24 cellular contexts compared by ENCODE assay signal in the genomic region with DNA sequence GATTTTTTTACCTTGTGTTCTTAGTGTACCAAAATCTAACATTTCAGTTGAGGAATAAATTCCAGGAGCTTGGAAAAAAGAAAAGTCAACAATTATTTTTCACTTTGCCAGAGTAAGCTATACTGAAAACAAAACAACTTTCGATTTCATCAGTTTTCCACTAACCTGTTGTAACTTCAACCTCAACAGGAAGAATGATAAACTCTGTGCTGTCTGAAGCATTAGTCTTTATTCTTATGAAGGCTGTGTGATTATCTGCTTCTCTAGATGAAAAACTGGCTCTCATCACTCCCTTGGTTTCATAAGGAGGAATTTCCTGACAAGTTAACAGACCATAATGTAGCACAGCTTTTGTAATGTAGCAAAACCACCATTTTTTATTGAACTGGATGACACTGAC.
DNase-seq lines count a peak whose midpoint lies in the region; ATAC-seq, FAIRE-seq and TF ChIP-seq lines count a peak whose summit lies in the region.
"Had no signal": no experiment of that assay in that cellular context is flagged by ENCODE, and none has a peak within 500 bp of the region (broad histone marks: within the 10 kb centered on the region; RNA-seq: fewer than 3 reads in every experiment).

No MANE protein-coding gene starts in this region.

- no peak for TF ChIP-seq POLR2A in GM12892 (IDR thresholded peaks at IDR 0.05; ENCODE audit: low read depth, low read length)

- H3K9me3 Mint-ChIP-seq in activated CD8-positive, alpha-beta T cell treated with anti-CD3 and anti-CD28 coated beads, Interleukin-2, amount 10 ng/mL, durations not matched to agents 7 days and 5 days (ENCODE audit: insufficient read depth): no peaks in the 10 kb centered on the region
- H3K9me3 Mint-ChIP-seq in activated T-helper 2 cell treated with anti-CD3 and anti-CD28 coated beads, Interferon-gamma antibody, Interleukin-2, Interleukin-4, amounts not matched to agents 10 μg/mL and 5 μg/mL and 100 μg/mL, durations not matched to agents 14 hours and 24 hours and 36 hours: no peaks in the 10 kb centered on the region
- H3K9me3 Mint-ChIP-seq: brain; CD4-positive, CD25-positive, alpha-beta regulatory T cell; neural crest cell; stimulated activated naive B cell treated with anti-CD40 and anti-IgM and Interleukin-4, amounts not matched to agents 10 μg/mL and 1 μg/mL and 100 μg/mL, for 72 hours had no signal

- peak; percentile 4 for DNase-seq in AG10803 (ENCODE audit: low read depth)
- no peak for DNase-seq in GM12892 (ENCODE audit: insufficient read length)
- no peak for DNase-seq in activated CD8-positive, alpha-beta T cell treated with anti-CD3 and anti-CD28 coated beads, Interleukin-2, amount 10 ng/mL, durations not matched to agents 7 days and 5 days
- peak; percentile 24 for DNase-seq in fibroblast of peridontal ligament (ENCODE audit: extremely low read depth)
- no peak for DNase-seq in COLO829 (ENCODE audit: low spot score)
- DNase-seq in effector CD8-positive, alpha-beta T cell (lab: John Stamatoyannopoulos, UW): no peak
- no peak for DNase-seq in effector CD4-positive, alpha-beta T cell
- no peak for DNase-seq in activated T-helper 2 cell treated with anti-CD3 and anti-CD28 coated beads, Interferon-gamma antibody, Interleukin-2, Interleukin-4, amounts not matched to agents 10 μg/mL and 5 μg/mL and 100 μg/mL, durations not matched to agents 14 hours and 24 hours and 36 hours (ENCODE audit: low spot score)
- DNase-seq: GDM1; KG1; lower lobe of right lung; MV-4-11; NCI-H1694 treated with DMSO at 0.1 percent for 48 hours; NCI-H69; psoas muscle; stimulated activated CD4-positive, alpha-beta T cell treated with anti-CD3 and anti-CD28 coated beads, Interleukin-2, amount 100 ng/mL, for 48 hours; stimulated activated naive B cell treated with anti-CD40 and anti-IgM and Interleukin-4, amounts not matched to agents 10 μg/mL and 1 μg/mL and 100 μg/mL, for 72 hours; T1000; thyroid gland had no signal

- H3K27ac Mint-ChIP-seq in activated CD8-positive, alpha-beta T cell treated with anti-CD3 and anti-CD28 coated beads, Interleukin-2, amount 10 ng/mL, durations not matched to agents 7 days and 5 days: peak overlapping the region; percentile 60
- H3K27ac Mint-ChIP-seq in activated T-helper 2 cell treated with anti-CD3 and anti-CD28 coated beads, Interferon-gamma antibody, Interleukin-2, Interleukin-4, amounts not matched to agents 10 μg/mL and 5 μg/mL and 100 μg/mL, durations not matched to agents 14 hours and 24 hours and 36 hours: no peak overlapping the region
- H3K27ac Mint-ChIP-seq: stimulated activated naive B cell treated with anti-CD40 and anti-IgM and Interleukin-4, amounts not matched to agents 10 μg/mL and 1 μg/mL and 100 μg/mL, for 72 hours had no signal

- peaks cover 15% of the 10 kb centered on the region for H3K4me1 Mint-ChIP-seq in activated CD8-positive, alpha-beta T cell treated with anti-CD3 and anti-CD28 coated beads, Interleukin-2, amount 10 ng/mL, durations not matched to agents 7 days and 5 days (ENCODE audit: low read depth)
- H3K4me1 Mint-ChIP-seq in activated T-helper 2 cell treated with anti-CD3 and anti-CD28 coated beads, Interferon-gamma antibody, Interleukin-2, Interleukin-4, amounts not matched to agents 10 μg/mL and 5 μg/mL and 100 μg/mL, durations not matched to agents 14 hours and 24 hours and 36 hours (ENCODE audit: low read depth): peaks cover 15% of the 10 kb centered on the region

- CTCF ChIA-PET in activated CD8-positive, alpha-beta T cell treated with anti-CD3 and anti-CD28 coated beads, Interleukin-2, amount 10 ng/mL, durations not matched to agents 7 days and 5 days (lab: Charles Lee): interaction anchor here (0.7 to 1.9 kb wide), 2 partner anchors 28 to 563 kb away, joined by 3 to 8 read pairs; no protein-coding TSS in a partner anchor

- POLR2A ChIA-PET in activated CD8-positive, alpha-beta T cell treated with anti-CD3 and anti-CD28 coated beads, Interleukin-2, amount 10 ng/mL, durations not matched to agents 7 days and 5 days (lab: Charles Lee): interaction anchor here (0.6 kb wide), 1 partner anchor 24 kb away, joined by 6 read pairs; no protein-coding TSS in a partner anchor

- H3K4me3 Mint-ChIP-seq in activated CD8-positive, alpha-beta T cell treated with anti-CD3 and anti-CD28 coated beads, Interleukin-2, amount 10 ng/mL, durations not matched to agents 7 days and 5 days: peak overlapping the region; percentile 9
- no peak overlapping the region for H3K4me3 Mint-ChIP-seq in activated T-helper 2 cell treated with anti-CD3 and anti-CD28 coated beads, Interferon-gamma antibody, Interleukin-2, Interleukin-4, amounts not matched to agents 10 μg/mL and 5 μg/mL and 100 μg/mL, durations not matched to agents 14 hours and 24 hours and 36 hours (ENCODE audit: low read depth)
- H3K4me3 Mint-ChIP-seq: brain; CD4-positive, CD25-positive, alpha-beta regulatory T cell; neural crest cell; stimulated activated naive B cell treated with anti-CD40 and anti-IgM and Interleukin-4, amounts not matched to agents 10 μg/mL and 1 μg/mL and 100 μg/mL, for 72 hours had no signal

- TF ChIP-seq CTCF in AG10803 (conservative IDR thresholded peaks at IDR 0.05; ENCODE audit: low read length): no peak

- no peak overlapping the region for H3K4me3 ChIP-seq in AG10803 (ENCODE audit: low read length)
- H3K4me3 ChIP-seq: lower lobe of right lung, psoas muscle, thyroid gland had no signal

- intact Hi-C loops in activated T-helper 2 cell treated with anti-CD3 and anti-CD28 coated beads, Interferon-gamma antibody, Interleukin-2, Interleukin-4, amounts not matched to agents 10 μg/mL and 5 μg/mL and 100 μg/mL, durations not matched to agents 14 hours and 24 hours and 36 hours (cut with micrococcal nuclease): loop anchor here (2.0 kb wide), 1 partner anchor 16 kb away; no protein-coding TSS in a partner anchor

- peak; percentile 80 for FAIRE-seq in GM12892 (lab: Jason Lieb, UNC)
- FAIRE-seq: colon, islet of Langerhans had no signal

- H3K36me3 Mint-ChIP-seq in activated CD8-positive, alpha-beta T cell treated with anti-CD3 and anti-CD28 coated beads, Interleukin-2, amount 10 ng/mL, durations not matched to agents 7 days and 5 days (ENCODE audit: low read depth): peaks cover 28% of the 10 kb centered on the region
- H3K36me3 Mint-ChIP-seq in activated T-helper 2 cell treated with anti-CD3 and anti-CD28 coated beads, Interferon-gamma antibody, Interleukin-2, Interleukin-4, amounts not matched to agents 10 μg/mL and 5 μg/mL and 100 μg/mL, durations not matched to agents 14 hours and 24 hours and 36 hours (ENCODE audit: low read depth): peaks cover 49% of the 10 kb centered on the region

- H3K27me3 Mint-ChIP-seq in activated CD8-positive, alpha-beta T cell treated with anti-CD3 and anti-CD28 coated beads, Interleukin-2, amount 10 ng/mL, durations not matched to agents 7 days and 5 days (ENCODE audit: low read depth): no peaks in the 10 kb centered on the region
- no peaks in the 10 kb centered on the region for H3K27me3 Mint-ChIP-seq in activated T-helper 2 cell treated with anti-CD3 and anti-CD28 coated beads, Interferon-gamma antibody, Interleukin-2, Interleukin-4, amounts not matched to agents 10 μg/mL and 5 μg/mL and 100 μg/mL, durations not matched to agents 14 hours and 24 hours and 36 hours (ENCODE audit: low read depth)
- H3K27me3 Mint-ChIP-seq: CD4-positive, CD25-positive, alpha-beta regulatory T cell; stimulated activated naive B cell treated with anti-CD40 and anti-IgM and Interleukin-4, amounts not matched to agents 10 μg/mL and 1 μg/mL and 100 μg/mL, for 72 hours had no signal

- ATAC-seq in activated CD8-positive, alpha-beta T cell treated with anti-CD3 and anti-CD28 coated beads, Interleukin-2, amount 10 ng/mL, durations not matched to agents 7 days and 5 days: peak; percentile 64
- ATAC-seq: lower lobe of right lung; psoas muscle; stimulated activated naive B cell treated with anti-CD40 and anti-IgM and Interleukin-4, amounts not matched to agents 10 μg/mL and 1 μg/mL and 100 μg/mL, for 72 hours had no signal

Comparison
In these comparisons a context has a peak if more than half of its experiments do, and no peak if none do; other contexts are left out.
1. DNase-seq: peak in AG10803 (single experiment) and fibroblast of peridontal ligament (single experiment); none in GM12892 (single experiment), activated CD8-positive, alpha-beta T cell treated with anti-CD3 and anti-CD28 coated beads, Interleukin-2, amount 10 ng/mL, durations not matched to agents 7 days and 5 days (single experiment), COLO829 (single experiment), effector CD8-positive, alpha-beta T cell (single experiment), effector CD4-positive, alpha-beta T cell (single experiment) and activated T-helper 2 cell treated with anti-CD3 and anti-CD28 coated beads, Interferon-gamma antibody, Interleukin-2, Interleukin-4, amounts not matched to agents 10 μg/mL and 5 μg/mL and 100 μg/mL, durations not matched to agents 14 hours and 24 hours and 36 hours (single experiment).